ENCODE assay signal across 29 cellular contexts in the genomic region with DNA sequence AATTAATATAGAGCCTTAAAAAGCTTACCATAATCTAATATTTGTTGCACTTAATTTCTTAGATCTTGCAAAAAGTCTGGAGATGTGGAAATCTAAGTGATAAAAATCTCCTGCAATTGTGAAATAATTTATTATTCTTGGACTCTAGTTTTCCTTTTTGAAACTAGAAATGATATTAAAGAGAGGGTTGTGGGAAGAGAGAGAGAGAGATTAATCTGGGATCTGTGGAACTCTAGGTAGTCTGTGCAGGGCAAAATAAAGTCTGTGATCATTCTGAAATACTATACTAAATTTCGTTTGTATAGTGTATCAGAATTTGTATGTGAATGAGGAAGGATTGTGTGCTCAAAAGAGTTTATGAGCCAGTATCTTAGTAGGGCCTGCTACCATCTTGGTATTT.
"Had no signal": no experiment of that assay in that cellular context is flagged by ENCODE, and none has a peak within 500 bp of the region (broad histone marks: within the 10 kb centered on the region; RNA-seq: fewer than 3 reads in every experiment).

No MANE protein-coding gene starts in this region.

- H3K27ac ChIP-seq: neutrophil, pancreas, prostate gland, right atrium auricular region, right lobe of liver, skin epidermis, spleen, suprapubic skin, testis, tibial artery, transverse colon, upper lobe of right lung, uterus had no signal

- H3K4me3 ChIP-seq: pancreas, prostate gland, right atrium auricular region, right lobe of liver, skin epidermis, smooth muscle cell, spleen, suprapubic skin, testis, tibial artery, transverse colon, upper lobe of right lung, uterus had no signal

- H3K4me1 ChIP-seq: pancreas, prostate gland, right atrium auricular region, right lobe of liver, spleen, suprapubic skin, testis, transverse colon, upper lobe of right lung, uterus had no signal

- H3K27me3 ChIP-seq: neutrophil, right atrium auricular region, right lobe of liver, spleen, suprapubic skin, testis, tibial artery, transverse colon, upper lobe of right lung, uterus had no signal

- H3K9me3 ChIP-seq: neutrophil, pancreas, prostate gland, right atrium auricular region, right lobe of liver, spleen, suprapubic skin, testis, tibial artery, transverse colon, upper lobe of right lung, uterus had no signal

- ATAC-seq: naive thymus-derived CD8-positive, alpha-beta T cell; natural killer cell treated with Interleukin-12 subunit alpha and Interleukin-12 subunit beta and Interleukin-15 and Interleukin-18, amount 100 ng/mL, for 72 hours; pancreas; right lobe of liver; stimulated activated memory B cell treated with anti-CD40 and anti-IgM and Interleukin-4, amounts not matched to agents 10 μg/mL and 1 μg/mL and 100 μg/mL, for 72 hours; stimulated activated naive CD8-positive, alpha-beta T cell treated with anti-CD3 and anti-CD28 coated beads, Interleukin-15, amount 100 ng/mL, for 72 hours; stimulated activated naive CD8-positive, alpha-beta T cell treated with anti-CD3 and anti-CD28 coated beads, Interleukin-15, Interleukin-2, amounts not matched to agents 100 U/mL and 50 U/mL, for 24 hours; upper lobe of right lung had no signal

- DNase-seq: naive thymus-derived CD8-positive, alpha-beta T cell; nephron progenitor cell; nucleus accumbens; pancreas; retina; right lobe of liver; spleen; stimulated activated CD4-positive, alpha-beta T cell treated with anti-CD3 and anti-CD28 coated beads, Interleukin-12 subunit alpha, Interleukin-12 subunit beta, amount 100 ng/mL, for 4 hours; stimulated activated CD4-positive, alpha-beta T cell treated with anti-CD3 and anti-CD28 coated beads, Interleukin-1b, Interleukin-23, amount 100 ng/mL, for 48 hours; stimulated activated CD4-positive, alpha-beta T cell treated with anti-CD3 and anti-CD28 coated beads, Interleukin-4, amount 100 ng/mL, for 1 hour; stimulated activated CD4-positive, alpha-beta T cell treated with anti-CD3 and anti-CD28 coated beads, Interleukin-4, amount 100 ng/mL, for 4 hours; stimulated activated CD8-positive, alpha-beta memory T cell treated with anti-CD3 and anti-CD28 coated beads, Interleukin-4, amount 100 ng/mL, for 48 hours; stimulated activated naive CD4-positive, alpha-beta T cell; stimulated activated naive CD8-positive, alpha-beta T cell treated with anti-CD3 and anti-CD28 coated beads, Interleukin-15, amount 100 ng/mL, for 72 hours; stimulated activated naive CD8-positive, alpha-beta T cell treated with anti-CD3 and anti-CD28 coated beads, Interleukin-15, Interleukin-2, amounts not matched to agents 100 U/mL and 50 U/mL, for 24 hours; substantia nigra; testis; tibial artery; transverse colon; upper lobe of right lung; uterus had no signal
